ENCODE assay signal across 14 cellular contexts in the genomic region with DNA sequence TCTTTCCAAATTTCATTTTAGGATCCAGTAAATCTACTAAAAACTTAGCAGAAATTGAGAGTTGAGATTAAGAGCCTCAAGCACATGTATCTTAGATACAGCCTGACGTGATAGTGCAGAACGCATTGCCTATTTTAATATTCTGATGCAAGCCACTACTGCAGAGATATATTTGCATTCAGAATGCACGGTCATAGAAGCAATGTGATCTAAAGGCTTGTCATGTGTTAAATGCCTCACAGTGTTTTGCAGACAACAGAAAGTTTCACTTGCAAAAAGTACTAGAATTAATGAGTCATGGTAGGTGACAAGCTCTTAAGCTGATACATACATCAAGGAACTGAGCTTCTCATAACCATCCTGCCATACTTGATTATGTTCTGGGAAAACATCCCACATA.
DNase-seq lines count a peak whose midpoint lies in the region; ATAC-seq and TF ChIP-seq lines count a peak whose summit lies in the region.
"Had no signal": no experiment of that assay in that cellular context is flagged by ENCODE, and none has a peak within 500 bp of the region (broad histone marks: within the 10 kb centered on the region; RNA-seq: fewer than 3 reads in every experiment).

No MANE protein-coding gene starts in this region.

- peak in 3 of 4 donors; percentile 48 to 68 (median 60) for ATAC-seq in heart left ventricle
- no peak for ATAC-seq in right cardiac atrium
- ATAC-seq: HepG2 had no signal

- no peak overlapping the region for H3K9ac ChIP-seq in OCI-LY3 (ENCODE audit: low read length)
- H3K9ac ChIP-seq: BLaER1 treated with 17β-estradiol and CSF1 and Interleukin-3, amounts not matched to agents 10 nM and 100 nM; SK-N-SH had no signal

- no peaks in the 10 kb centered on the region for H3K36me3 ChIP-seq in heart left ventricle
- H3K36me3 ChIP-seq in OCI-LY3 (replicated peaks; ENCODE audit: low read depth, low read length): no peaks in the 10 kb centered on the region
- H3K36me3 ChIP-seq: BLaER1 treated with 17β-estradiol and CSF1 and Interleukin-3, amounts not matched to agents 10 nM and 100 nM had no signal

- no peak for TF ChIP-seq POLR2A in heart left ventricle (IDR thresholded peaks at IDR 0.05)

- intact Hi-C loops in heart left ventricle (cut with DNase I): no loop called here
- intact Hi-C loops in right cardiac atrium (cut with DNase I): no loop called here

- H4K20me1 ChIP-seq in OCI-LY3 (ENCODE audit: insufficient read depth, low read length): no peaks in the 10 kb centered on the region
- H4K20me1 ChIP-seq: BLaER1 treated with 17β-estradiol and CSF1 and Interleukin-3, amounts not matched to agents 10 nM and 100 nM had no signal

- DNase-seq in heart left ventricle (no peak), right cardiac atrium (no peak), foreskin melanocyte (peak; percentile 38), kidney glomerular epithelial cell (lab: John Stamatoyannopoulos, UW) (no peak), mesenteric fat pad (ENCODE audit: low spot score) (no peak), globus pallidus (ENCODE audit: low spot score) (no peak)
- DNase-seq: CD8-positive, alpha-beta memory T cell; NCI-H1092 treated with DMSO at 0.1 percent for 48 hours; NCI-H69; SK-N-SH had no signal

- H3K27me3 ChIP-seq in heart left ventricle: no peaks in the 10 kb centered on the region
- no peaks in the 10 kb centered on the region for H3K27me3 ChIP-seq in right cardiac atrium (ENCODE audit: control insufficient read depth, insufficient read depth)
- H3K27me3 ChIP-seq in OCI-LY3 (ENCODE audit: low read depth, low read length): no peaks in the 10 kb centered on the region
- H3K27me3 ChIP-seq: BLaER1 treated with 17β-estradiol and CSF1 and Interleukin-3, amounts not matched to agents 10 nM and 100 nM had no signal

- peak overlapping the region; percentile 4; the same call in 1 of the 2 replicates for H3K4me2 ChIP-seq in OCI-LY3 (ENCODE audit: low read length)
- H3K4me2 ChIP-seq: BLaER1 treated with 17β-estradiol and CSF1 and Interleukin-3, amounts not matched to agents 10 nM and 100 nM; SK-N-SH had no signal

- H3K4me3 ChIP-seq in heart left ventricle (no peak overlapping the region), right cardiac atrium (ENCODE audit: low read length) (no peak overlapping the region), OCI-LY3 (ENCODE audit: low read length) (no peak overlapping the region)
- H3K4me3 ChIP-seq: BLaER1 treated with 17β-estradiol and CSF1 and Interleukin-3, amounts not matched to agents 10 nM and 100 nM; PC-9 had no signal

- H3K9me3 ChIP-seq in heart left ventricle (no peaks in the 10 kb centered on the region), right cardiac atrium (ENCODE audit: control insufficient read depth, low read length) (no peaks in the 10 kb centered on the region), OCI-LY3 (ENCODE audit: insufficient read depth, low read length) (no peaks in the 10 kb centered on the region)
- H3K9me3 ChIP-seq: BLaER1 treated with 17β-estradiol and CSF1 and Interleukin-3, amounts not matched to agents 10 nM and 100 nM; SK-N-SH had no signal

- WGBS in heart left ventricle, 4 donors: 36 to 46% (median 39%) methylated on average over 3 of the region's 3 CpGs
- WGBS in right cardiac atrium: 35% methylated on average over 3 of the region's 3 CpGs

- TF ChIP-seq CTCF in heart left ventricle (IDR thresholded peaks at IDR 0.05) (no peak), OCI-LY3 (IDR thresholded peaks at IDR 0.05; ENCODE audit: low read depth, low read length) (no peak)

- no peaks in the 10 kb centered on the region for H3K79me2 ChIP-seq in OCI-LY3 (ENCODE audit: low read length)

- H2AFZ ChIP-seq in OCI-LY3 (ENCODE audit: low read depth, low read length): no peak overlapping the region; the same call in 1 of the 2 replicates
- H2AFZ ChIP-seq: PC-9 had no signal

- H3K4me1 ChIP-seq in heart left ventricle (no peaks in the 10 kb centered on the region), right cardiac atrium (ENCODE audit: control insufficient read depth, insufficient read depth, low read length) (no peaks in the 10 kb centered on the region), OCI-LY3 (ENCODE audit: low read length) (no peaks in the 10 kb centered on the region)
- H3K4me1 ChIP-seq: BLaER1 treated with 17β-estradiol and CSF1 and Interleukin-3, amounts not matched to agents 10 nM and 100 nM had no signal

- H3K27ac ChIP-seq in heart left ventricle (no peak overlapping the region), right cardiac atrium (ENCODE audit: low read length) (no peak overlapping the region), OCI-LY3 (ENCODE audit: low read length) (no peak overlapping the region)
- H3K27ac ChIP-seq: BLaER1 treated with 17β-estradiol and CSF1 and Interleukin-3, amounts not matched to agents 10 nM and 100 nM; PC-9 had no signal

Comparison
In these comparisons a context has a peak if more than half of its experiments do, and no peak if none do; other contexts are left out.
1. ATAC-seq: peak in heart left ventricle (3 of 4); none in right cardiac atrium (0 of 2).